Comparison of ENCODE assay signal across 8 cellular contexts in genomic region chr11:61162092-61162935, GRCh38. TPM values are rescaled to one million over a fixed set of nuclear protein-coding genes. Genes with fewer than 3 reads are reported as not detected.
DNase-seq lines count a peak whose midpoint lies in the region; ATAC-seq and TF ChIP-seq lines count a peak whose summit lies in the region.

No MANE protein-coding gene starts in this region.

- no peak overlapping the region for H3K23ac ChIP-seq in H9 (ENCODE audit: insufficient read length, low read depth, low read length)

- TF ChIP-seq POLR2A in breast epithelium (IDR thresholded peaks at IDR 0.05) (no peak), right lobe of liver (IDR thresholded peaks at IDR 0.05) (no peak)

- peak overlapping the region; percentile 64 for H3K4me3 ChIP-seq in BE2C (ENCODE audit: low read depth, low read length)
- peak overlapping the region; percentile 85 for H3K4me3 ChIP-seq in OCI-LY7 (ENCODE audit: low read depth, low read length, poor library complexity, severe bottlenecking)
- H3K4me3 ChIP-seq in breast epithelium = peak overlapping the region; percentile 83 to 86 (median 85)
- peak overlapping the region; percentile 63 to 95 (median 86) for H3K4me3 ChIP-seq in right lobe of liver

- no peak overlapping the region for H3K27ac ChIP-seq in H9 (ENCODE audit: insufficient read length, low read depth, low read length)
- peak overlapping the region; percentile 82 for H3K27ac ChIP-seq in OCI-LY7 (ENCODE audit: low read depth, low read length, poor library complexity, severe bottlenecking)
- H3K27ac ChIP-seq in breast epithelium = peak overlapping the region; percentile 96 to 99
- peak overlapping the region; percentile 87 to 93 (median 89) for H3K27ac ChIP-seq in right lobe of liver

- no peak overlapping the region for H2BK12ac ChIP-seq in H9 (ENCODE audit: insufficient read length, low read depth, low read length)

- H3K4me3 Mint-ChIP-seq in H9 = peak overlapping the region; percentile 84 to 90

- H3K9me3 Mint-ChIP-seq in H9 = peaks cover 2% of the 10 kb centered on the region in 2 experiments; a peak in 2 of 5 replicates

- H2AFZ ChIP-seq in H9 (ENCODE audit: low read length) = no peak overlapping the region
- peak overlapping the region; percentile 85 for H2AFZ ChIP-seq in OCI-LY7 (ENCODE audit: low read length)

- TF ChIP-seq CTCF in BE2C (IDR thresholded peaks at IDR 0.05; ENCODE audit: low read depth, low read length) = no peak
- no peak for TF ChIP-seq CTCF in H9 (conservative IDR thresholded peaks at IDR 0.05)
- no peak for TF ChIP-seq CTCF in OCI-LY7 (conservative IDR thresholded peaks at IDR 0.05; ENCODE audit: low read length)
- no peak for TF ChIP-seq CTCF in breast epithelium (IDR thresholded peaks at IDR 0.05)
- TF ChIP-seq CTCF in right lobe of liver (IDR thresholded peaks at IDR 0.05) = no peak

- no peak overlapping the region for H4K5ac ChIP-seq in H9 (ENCODE audit: insufficient read length, low read depth, low read length)

- no peaks in the 10 kb centered on the region for H3K4me1 ChIP-seq in BE2C
- no peaks in the 10 kb centered on the region for H3K4me1 ChIP-seq in H9 (ENCODE audit: insufficient read depth, low read length)
- H3K4me1 ChIP-seq in OCI-LY7 (ENCODE audit: insufficient read depth, low read length, poor library complexity, severe bottlenecking) = peaks cover 28% of the 10 kb centered on the region
- H3K4me1 ChIP-seq in breast epithelium = peaks cover 0 to 14% of the 10 kb centered on the region in 2 donors
- peaks cover 0 to 9% (median 4%) of the 10 kb centered on the region in 4 donors for H3K4me1 ChIP-seq in right lobe of liver

- H4K8ac ChIP-seq in H9 (replicated peaks; ENCODE audit: insufficient read length, low read depth, low read length) = no peak overlapping the region

- H3K4me1 Mint-ChIP-seq in H9 = peaks cover 25 to 42% of the 10 kb centered on the region in 2 experiments

- H3K9ac ChIP-seq in H9 (ENCODE audit: extremely low read depth, insufficient read length, low read length) = peak overlapping the region; percentile 28

- H3K56ac ChIP-seq in H9 (ENCODE audit: insufficient read length, low read depth, low read length) = no peak overlapping the region

- no peak overlapping the region for H2AK5ac ChIP-seq in H9 (ENCODE audit: insufficient read length, low read length)

- no peaks in the 10 kb centered on the region for H3K9me2 ChIP-seq in OCI-LY7 (ENCODE audit: insufficient read depth, low read length)

- no peak overlapping the region for H3K18ac ChIP-seq in H9 (ENCODE audit: insufficient read length, low read depth, low read length)

- H3K4me2 ChIP-seq in H9 (ENCODE audit: insufficient read depth, insufficient read length, low read length) (peak overlapping the region; percentile 67), OCI-LY7 (ENCODE audit: low read length) (peak overlapping the region; percentile 94)

- H3K36me3 ChIP-seq in BE2C (no peaks in the 10 kb centered on the region), OCI-LY7 (ENCODE audit: insufficient read depth, low read length) (no peaks in the 10 kb centered on the region), breast epithelium (no peaks in the 10 kb centered on the region), right lobe of liver (no peaks in the 10 kb centered on the region)

- no peak overlapping the region for H2BK120ac ChIP-seq in H9 (ENCODE audit: low read depth, low read length, poor library complexity, severe bottlenecking)

- H2BK5ac ChIP-seq in H9 (ENCODE audit: insufficient read length, low read length) = no peak overlapping the region

- H3K23me2 ChIP-seq in H9 (ENCODE audit: insufficient read length, low read depth, low read length, poor library complexity, severe bottlenecking) = no peaks in the 10 kb centered on the region

- intact Hi-C loops in OCI-LY7 (cut with micrococcal nuclease; ENCODE audit: unreplicated experiment) (no loop called here), breast epithelium (cut with DNase I; ENCODE audit: low total_unique reads) (no loop called here), right lobe of liver (cut with DNase I) (no loop called here)

- POLR2A ChIA-PET in OCI-LY7 (lab: Charles Lee) = interaction anchor here (0.6 to 1.6 kb wide), 2 partner anchors 172 to 267 kb away, joined by 4 to 5 read pairs; partner anchors contain the start of genes CPSF7 and SDHAF2

- CTCF ChIA-PET in OCI-LY7 (lab: Charles Lee; ENCODE audit: unreplicated experiment) = no interaction called here

- H3K36me3 Mint-ChIP-seq in H9 (ENCODE audit: insufficient read depth in 1 of 3, low read depth in 3 of 3) = peaks cover 1 to 5% (median 2%) of the 10 kb centered on the region in 3 experiments; a peak in 3 of 7 replicates

- H4K20me1 ChIP-seq in H9 (ENCODE audit: control insufficient read depth, insufficient read depth, insufficient read length) = no peaks in the 10 kb centered on the region
- no peaks in the 10 kb centered on the region for H4K20me1 ChIP-seq in OCI-LY7 (ENCODE audit: insufficient read depth, low read length)

- no peak overlapping the region for H2BK15ac ChIP-seq in H9 (ENCODE audit: low read depth, low read length)

- no peak overlapping the region for H3T11ph ChIP-seq in H9 (ENCODE audit: low read length)

- DNase-seq in BE2C = no peak
- DNase-seq in H9 = no peak
- peak; percentile 24 for DNase-seq in OCI-LY7 (ENCODE audit: low spot score)
- DNase-seq in breast epithelium (ENCODE audit: low spot score in 2 of 2) = no peak
- no peak for DNase-seq in right lobe of liver
- peak; percentile 75 for DNase-seq in superior temporal gyrus (ENCODE audit: extremely low spot score)
- DNase-seq in stimulated activated naive CD4-positive, alpha-beta T cell treated with Interleukin-2 at 50 U/mL for 16 hours (lab: John Stamatoyannopoulos, UW) = no peak

- BruUV-seq in OCI-LY7 (replicated peaks; lab: Mats Ljungman, UMichigan) = no TSS peak

- H3K9me3 ChIP-seq in BE2C = no peaks in the 10 kb centered on the region
- no peaks in the 10 kb centered on the region for H3K9me3 ChIP-seq in H9 (ENCODE audit: control insufficient read depth, low read depth, low read length)
- no peaks in the 10 kb centered on the region for H3K9me3 ChIP-seq in OCI-LY7 (ENCODE audit: low read length)
- H3K9me3 ChIP-seq in breast epithelium = no peaks in the 10 kb centered on the region
- no peaks in the 10 kb centered on the region for H3K9me3 ChIP-seq in right lobe of liver

- H3K79me1 ChIP-seq in H9 (ENCODE audit: insufficient read depth, low read depth, low read length, poor library complexity, severe bottlenecking) = no peaks in the 10 kb centered on the region

- no peak overlapping the region for H3K14ac ChIP-seq in H9 (ENCODE audit: insufficient read depth, low read length)

- H2BK20ac ChIP-seq in H9 (ENCODE audit: low read depth, low read length, poor library complexity, severe bottlenecking) = no peak overlapping the region

- ATAC-seq in right lobe of liver (no peak), GM19397 (IDR thresholded peaks at IDR 0.05; ENCODE audit: unreplicated experiment) (no peak)

- H3K27ac Mint-ChIP-seq in H9 = peak overlapping the region; percentile 93 to 96 (median 95); a peak in 6 of 7 replicates

- no peak overlapping the region for H4K91ac ChIP-seq in H9 (ENCODE audit: insufficient read length, low read depth, low read length)

- H3K27me3 ChIP-seq in BE2C (no peaks in the 10 kb centered on the region), H9 (ENCODE audit: insufficient read depth, low read length) (no peaks in the 10 kb centered on the region), breast epithelium (no peaks in the 10 kb centered on the region), right lobe of liver (no peaks in the 10 kb centered on the region)

- H3K79me2 ChIP-seq in H9 (ENCODE audit: insufficient read depth, low read length) = no peaks in the 10 kb centered on the region
- peaks cover 19% of the 10 kb centered on the region; the same call in 1 of the 2 replicates for H3K79me2 ChIP-seq in OCI-LY7 (ENCODE audit: insufficient read depth, low read depth, low read length)

- no CpG with 5 or more reads among the region's 8 CpGs for WGBS in H9 (ENCODE audit: extremely low coverage, insufficient read length, low lambda C conversion rate)
- whole genome bisulfite sequencing in right lobe of liver (ENCODE audit: insufficient coverage, low coverage, low lambda C conversion rate, missing lambda C conversion rate) = 60% methylated on average over 6 of the region's 8 CpGs

- H3K27me3 Mint-ChIP-seq in H9 (ENCODE audit: low read depth) = peaks cover 4% of the 10 kb centered on the region

- H3K4ac ChIP-seq in H9 (ENCODE audit: low read depth, low read length) = no peak overlapping the region

RNA-seq across cellular contexts. Expression of gene VPS37C, which starts 1.1 kb away (rescaled TPM):
- 7.4 TPM for polyA plus RNA-seq in BE2C (2012; ENCODE audit: insufficient read depth, insufficient read length, low read depth)
- total RNA-seq in H9 (2021) (17.3 and 19.0 TPM in 2 replicates), OCI-LY7 (2022) (12.8 and 13.3 TPM in 2 replicates), breast epithelium (10 to 100 TPM in 2 of 3 donors, 1 to 10 TPM in 1; 9.3 to 20.3 (median 17.1) TPM), right lobe of liver (1 to 10 TPM; 4.6 to 7.6 (median 6.0) TPM)
- total RNA-seq in OCI-LY7 (2014; rRNA removed; shearing (Covaris generic)) = 10.2 and 10.3 TPM in 2 replicates

RNA-seq across cellular contexts. Expression of gene PGA3, which starts 41.0 kb away (rescaled TPM):
- not detected for polyA plus RNA-seq in BE2C (2012; ENCODE audit: insufficient read depth, insufficient read length, low read depth)
- not detected in 2 replicates for total RNA-seq in H9 (2021)
- total RNA-seq in OCI-LY7 (2014; rRNA removed; shearing (Covaris generic)) = not detected in 2 replicates
- not detected in 2 replicates for total RNA-seq in OCI-LY7 (2022)
- total RNA-seq in breast epithelium = 10 to 100 TPM in 1 of 3 donors, 1 to 10 TPM in 1, not detected in 1; 3.7 to 11.3 TPM
- under 1 TPM in 3 of 6 experiments, not detected in 3; 0.15 to 0.55 (median 0.23) TPM for total RNA-seq in right lobe of liver

RNA-seq across cellular contexts. Expression of gene PGA4, which starts 59.8 kb away (rescaled TPM):
- polyA plus RNA-seq in BE2C (2012; ENCODE audit: insufficient read depth, insufficient read length, low read depth) = not detected
- total RNA-seq in H9 (2021) = not detected in 2 replicates
- not detected in 2 replicates for total RNA-seq in OCI-LY7 (2014; rRNA removed; shearing (Covaris generic))
- not detected in 2 replicates for total RNA-seq in OCI-LY7 (2022)
- total RNA-seq in breast epithelium = 1 to 10 TPM in 2 of 3 donors, not detected in 1; 1.8 to 8.9 TPM
- total RNA-seq in right lobe of liver = 1 to 10 TPM in 1 of 6 experiments, under 1 TPM in 3, not detected in 2; 0.15 to 1.5 (median 0.52) TPM

Comparison
In these comparisons a context has a peak if more than half of its experiments do, and no peak if none do; other contexts are left out.
1. DNase-seq: peak in OCI-LY7 (single experiment) and superior temporal gyrus (single experiment); none in BE2C (single experiment), H9 (single experiment), breast epithelium (0 of 2), right lobe of liver (0 of 3) and stimulated activated naive CD4-positive, alpha-beta T cell treated with Interleukin-2 at 50 U/mL for 16 hours (single experiment).
2. Peak in every context shown above with its lines, with median percentiles within 50 percentile points of each other: H3K4me3 ChIP-seq.